Comparison of ENCODE assay signal across 2 cellular contexts in genomic region chr15:45587861-45588170, GRCh38.
TF ChIP-seq lines count a peak whose summit lies in the region.

No MANE protein-coding gene starts in this region.

TF ChIP-seq in GM23338, 12 proteins besides CTCF, POLR2A, EP300 and RAD21 (continued from another document):
- TF ChIP-seq REST (IDR thresholded peaks at IDR 0.05; ENCODE audit: unreplicated experiment) (no peak), CREB1 (CRISPR knock-in tag; IDR thresholded peaks at IDR 0.05; ENCODE audit: low read depth) (no peak), JUNB (IDR thresholded peaks at IDR 0.05; ENCODE audit: unreplicated experiment) (no peak), STAT1 (IDR thresholded peaks at IDR 0.05; ENCODE audit: unreplicated experiment) (no peak), EZH2phosphoT487 (IDR thresholded peaks at IDR 0.05; ENCODE audit: unreplicated experiment) (no peak), ZNF462 (CRISPR knock-in tag; IDR thresholded peaks at IDR 0.05) (no peak), NANOG (IDR thresholded peaks at IDR 0.05; ENCODE audit: borderline replicate concordance) (no peak), ZNF331 (CRISPR knock-in tag; IDR thresholded peaks at IDR 0.05; ENCODE audit: low read depth) (no peak)

TF ChIP-seq in WTC11, 78 proteins besides CTCF, POLR2A, EP300 and RAD21 (continued from another document):
- TF ChIP-seq E2F4 (CRISPR knock-in tag; IDR thresholded peaks at IDR 0.05; ENCODE audit: borderline replicate concordance, low read depth) = no peak
